Comparison of ENCODE assay signal across 10 cellular contexts in genomic region chr15:79981861-79982455, GRCh38. TPM values are rescaled to one million over a fixed set of nuclear protein-coding genes. Genes with fewer than 3 reads are reported as not detected.
A peak's percentile ranks its signal among the peaks of the same experiment; 100 is the strongest.
DNase-seq lines count a peak whose midpoint lies in the region; ATAC-seq and TF ChIP-seq lines count a peak whose summit lies in the region.
"Had no signal": no experiment of that assay in that cellular context is flagged by ENCODE, and none has a peak within 500 bp of the region (broad histone marks: within the 10 kb centered on the region; RNA-seq: fewer than 3 reads in every experiment).

No MANE protein-coding gene starts in this region.

- H3K27ac ChIP-seq in upper lobe of right lung (no peak overlapping the region), osteoblast (ENCODE audit: low read depth, low read length) (no peak overlapping the region)

- ATAC-seq in HG03378 (IDR thresholded peaks at IDR 0.05; ENCODE audit: unreplicated experiment): peak; percentile 32
- ATAC-seq in SK-N-SH treated with all-trans-retinoic acid at 6 μM for 48 hours: no peak
- ATAC-seq in upper lobe of right lung: peak; percentile 74
- ATAC-seq in HG03354 (IDR thresholded peaks at IDR 0.05; ENCODE audit: poor library complexity, severe bottlenecking, unreplicated experiment): no peak

- no peak overlapping the region for H3K4me2 ChIP-seq in osteoblast (ENCODE audit: insufficient read depth, low read length)

- no peak overlapping the region for H2AFZ ChIP-seq in osteoblast (ENCODE audit: low read length)

- no peaks in the 10 kb centered on the region for H4K20me1 ChIP-seq in osteoblast (ENCODE audit: insufficient read depth, low read length)

- H3K36me3 ChIP-seq in upper lobe of right lung: no peaks in the 10 kb centered on the region
- H3K36me3 ChIP-seq in osteoblast (ENCODE audit: insufficient read depth, low read length): no peaks in the 10 kb centered on the region

- H3K9me3 ChIP-seq in upper lobe of right lung (no peaks in the 10 kb centered on the region), osteoblast (ENCODE audit: low read depth, low read length) (no peaks in the 10 kb centered on the region)

- DNase-seq in activated CD8-positive, alpha-beta memory T cell treated with anti-CD3 and anti-CD28 coated beads for 24 hours: peak; percentile 49
- no peak for DNase-seq in activated CD8-positive, alpha-beta memory T cell treated with anti-CD3 and anti-CD28 coated beads, Interleukin-2, amount 50 U/mL, for 48 hours
- DNase-seq in upper lobe of right lung (no peak), osteoblast (ENCODE audit: insufficient read length, low spot score, missing footprints) (no peak), COLO829 (ENCODE audit: low spot score) (no peak)
- DNase-seq: NCI-H1694 treated with DMSO at 0.1 percent for 48 hours, SHP77 treated with DMSO at 0.1 percent for 48 hours had no signal

- no peak overlapping the region for H3K4me3 ChIP-seq in upper lobe of right lung
- no peak overlapping the region for H3K4me3 ChIP-seq in osteoblast (ENCODE audit: insufficient read depth, low read length)

- intact Hi-C loops in upper lobe of right lung (cut with DNase I): no loop called here

- no peak for TF ChIP-seq CTCF in upper lobe of right lung (IDR thresholded peaks at IDR 0.05)
- TF ChIP-seq CTCF in osteoblast (IDR thresholded peaks at IDR 0.05; ENCODE audit: extremely low read depth, low read depth, low read length): no peak

- H3K79me2 ChIP-seq in osteoblast (ENCODE audit: insufficient read depth, low read length): no peaks in the 10 kb centered on the region

- H3K4me1 ChIP-seq in upper lobe of right lung: peaks cover 15% of the 10 kb centered on the region
- H3K4me1 ChIP-seq in osteoblast (ENCODE audit: insufficient read depth, low read length): peaks cover 20% of the 10 kb centered on the region

- H3K27me3 ChIP-seq in upper lobe of right lung: no peaks in the 10 kb centered on the region
- H3K27me3 ChIP-seq in osteoblast (ENCODE audit: insufficient read depth, low read length): no peaks in the 10 kb centered on the region

TF ChIP-seq in SK-N-SH treated with all-trans-retinoic acid at 6 μM for 48 hours, 23 proteins besides CTCF, POLR2A, EP300 and RAD21:
- TF ChIP-seq TCF4 (CRISPR knock-in tag; IDR thresholded peaks at IDR 0.05; ENCODE audit: borderline replicate concordance) (0 out of 2 replicates have a peak, but pooled peaks have one; percentile 19), ZFP30 (CRISPR knock-in tag; IDR thresholded peaks at IDR 0.05) (no peak)

RNA-seq across cellular contexts. Expression of gene BCL2A1, which starts 11.0 kb away (rescaled TPM):
- total RNA-seq in upper lobe of right lung (91.1 TPM), osteoblast (0.29 TPM in 1 of 2 replicates, not detected in the other)

Comparison
In these comparisons a context has a peak if more than half of its experiments do, and no peak if none do; other contexts are left out.
1. ATAC-seq: peak in HG03378 (single experiment) and upper lobe of right lung (single experiment); none in SK-N-SH treated with all-trans-retinoic acid at 6 μM for 48 hours (single experiment) and HG03354 (single experiment).
2. RNA of gene BCL2A1, which starts 11.0 kb away (total RNA-seq): 91.1 TPM in upper lobe of right lung (single experiment); 0.29 TPM in osteoblast; every median in the first group is over 10 times any median in the second.